Comparison of ENCODE assay signal across 8 cellular contexts in the genomic region with DNA sequence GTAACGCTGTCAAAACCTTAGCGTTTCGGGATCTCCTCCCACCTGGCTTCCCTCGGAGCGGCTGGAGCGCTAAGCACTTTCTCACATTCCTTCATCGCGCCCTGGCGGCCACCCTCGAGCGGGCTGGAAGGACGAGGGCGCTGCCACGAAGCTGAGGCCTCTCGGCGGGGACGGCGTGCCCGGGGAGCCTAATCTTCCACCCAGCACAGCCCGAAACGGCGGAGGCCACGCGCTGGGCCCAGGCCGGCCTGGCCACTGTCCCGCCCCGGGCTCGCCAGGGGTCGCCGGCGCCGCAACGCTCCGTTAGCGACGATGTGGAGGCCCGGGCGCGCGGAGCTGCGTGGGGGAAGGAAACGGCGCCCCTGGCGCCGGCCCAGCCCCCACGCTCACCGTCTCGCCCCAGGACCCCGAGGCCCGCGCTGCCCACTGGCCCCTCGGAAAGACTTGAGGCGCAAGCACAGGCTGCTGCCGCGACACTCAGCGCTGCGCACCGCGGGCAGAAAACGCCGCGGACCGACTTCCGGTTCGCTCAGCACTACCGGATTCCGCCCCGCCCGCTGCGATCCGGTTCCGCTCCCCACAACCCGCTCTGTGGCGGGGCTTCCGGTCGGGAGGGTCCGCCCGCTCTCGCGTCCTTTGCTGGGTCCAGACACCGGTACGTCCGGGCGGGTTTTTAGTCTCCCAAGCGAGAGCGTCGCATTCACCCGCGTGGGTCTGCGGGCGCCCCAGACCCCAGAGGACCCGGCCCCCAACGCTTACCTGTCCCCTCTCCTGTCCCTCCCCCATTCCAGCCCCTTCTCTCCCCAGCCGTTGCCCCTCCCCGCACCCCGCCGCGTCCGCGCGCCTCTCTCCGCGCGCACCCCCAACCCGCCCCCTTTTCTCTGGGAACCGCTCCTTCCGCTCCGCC. TPM values are rescaled to one million over a fixed set of nuclear protein-coding genes. Genes with fewer than 3 reads are reported as not detected.
DNase-seq lines count a peak whose midpoint lies in the region; ATAC-seq and TF ChIP-seq lines count a peak whose summit lies in the region.

A gene with protein sequence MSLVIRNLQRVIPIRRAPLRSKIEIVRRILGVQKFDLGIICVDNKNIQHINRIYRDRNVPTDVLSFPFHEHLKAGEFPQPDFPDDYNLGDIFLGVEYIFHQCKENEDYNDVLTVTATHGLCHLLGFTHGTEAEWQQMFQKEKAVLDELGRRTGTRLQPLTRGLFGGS (plus strand): TSS at position 582 of the 907 bp plus-strand sequence. CDS start 572 bp downstream, outside the sequence.

- peak within 1 kb of the TSS; percentile 67; the same call in 1 of the 2 replicates for H2AFZ ChIP-seq in OCI-LY7 (ENCODE audit: low read length)

- H3K4me3 ChIP-seq in OCI-LY7 (ENCODE audit: low read depth, low read length, poor library complexity, severe bottlenecking): peak within 1 kb of the TSS; percentile 78
- peak within 1 kb of the TSS; percentile 81 for H3K4me3 ChIP-seq in epithelial cell of esophagus (ENCODE audit: low read length)
- peak within 1 kb of the TSS; percentile 71 for H3K4me3 ChIP-seq in mucosa of descending colon

- ATAC-seq in GM21515 (IDR thresholded peaks at IDR 0.05; ENCODE audit: unreplicated experiment): peak; percentile 78
- ATAC-seq in mucosa of descending colon: peak; percentile 97

- H3K4me1 ChIP-seq in OCI-LY7 (ENCODE audit: insufficient read depth, low read length, poor library complexity, severe bottlenecking) (peaks cover 45% of the 10 kb centered on the region), mucosa of descending colon (ENCODE audit: low read depth) (peaks cover 36% of the 10 kb centered on the region)

- peak within 1 kb of the TSS; percentile 78 for H3K27ac ChIP-seq in OCI-LY7 (ENCODE audit: low read depth, low read length, poor library complexity, severe bottlenecking)

- CTCF ChIA-PET in OCI-LY7 (lab: Charles Lee; ENCODE audit: unreplicated experiment): no interaction called here

- POLR2A ChIA-PET in OCI-LY7 (lab: Charles Lee): interaction anchor here (1.0 kb wide), 1 partner anchor 51 kb away, joined by 3 read pairs; no protein-coding TSS in a partner anchor

- H4K20me1 ChIP-seq in OCI-LY7 (ENCODE audit: insufficient read depth, low read length): peaks cover 25% of the 10 kb centered on the region; the same call in 1 of the 2 replicates

- no TSS peak for BruUV-seq in OCI-LY7 (replicated peaks; lab: Mats Ljungman, UMichigan)

- H3K36me3 ChIP-seq in OCI-LY7 (ENCODE audit: insufficient read depth, low read length): peaks cover 34% of the 10 kb centered on the region
- no peaks in the 10 kb centered on the region for H3K36me3 ChIP-seq in mucosa of descending colon (ENCODE audit: low read depth)

- H3K4me2 ChIP-seq in OCI-LY7 (ENCODE audit: low read length): peak within 1 kb of the TSS; percentile 86

- DNase-seq in DMS 273 treated with DMSO at 0.1 percent for 48 hours (lab: John Stamatoyannopoulos, UW) (peak; percentile 75), HuH-7.5 (ENCODE audit: low spot score) (peak; percentile 81), OCI-LY7 (ENCODE audit: low spot score) (peak; percentile 92), activated T-cell treated with anti-CD3 and anti-CD28 coated beads for 24 hours (ENCODE audit: low read depth) (peak; percentile 84), epithelial cell of esophagus (ENCODE audit: low read depth) (peak; percentile 95), mucosa of descending colon (peak; percentile 92 to 94 (median 93))
- peak; percentile 60 to 67 for DNase-seq in stimulated activated CD8-positive, alpha-beta memory T cell treated with anti-CD3 and anti-CD28 coated beads, Interleukin-4, amount 100 ng/mL, for 1 hour (ENCODE audit: low read depth in 2 of 2, low spot score in 1 of 2)

- peaks cover 58% of the 10 kb centered on the region for H3K79me2 ChIP-seq in OCI-LY7 (ENCODE audit: insufficient read depth, low read depth, low read length)

- TF ChIP-seq CTCF in OCI-LY7 (conservative IDR thresholded peaks at IDR 0.05; ENCODE audit: low read length) (peak; percentile 60), epithelial cell of esophagus (IDR thresholded peaks at IDR 0.05; ENCODE audit: insufficient read depth, low read depth, low read length, missing control alignments) (peak; percentile 43), mucosa of descending colon (IDR thresholded peaks at IDR 0.05) (peak; percentile 28)

- no peaks in the 10 kb centered on the region for H3K9me3 ChIP-seq in OCI-LY7 (ENCODE audit: low read length)
- no peaks in the 10 kb centered on the region for H3K9me3 ChIP-seq in mucosa of descending colon

- no peaks in the 10 kb centered on the region for H3K9me2 ChIP-seq in OCI-LY7 (ENCODE audit: insufficient read depth, low read length)

- intact Hi-C loops in OCI-LY7 (cut with micrococcal nuclease; ENCODE audit: unreplicated experiment): loop anchor here (1.0 to 5.0 kb wide), 2 partner anchors 38 to 59 kb away; a partner anchor contains a TSS
- intact Hi-C loops in mucosa of descending colon (cut with DNase I, micrococcal nuclease): no loop called here

RNA-seq across cellular contexts. Expression of the gene that starts here (rescaled TPM):
- total RNA-seq in OCI-LY7 (2014; rRNA removed; shearing (Covaris generic)): 18.3 and 24.5 TPM in 2 replicates
- total RNA-seq in OCI-LY7 (2022): 22.8 and 23.5 TPM in 2 replicates
- total RNA-seq in mucosa of descending colon: 10 to 100 TPM; 10.5 to 20.8 (median 17.1) TPM

Comparison
In these comparisons a context has a peak if more than half of its experiments do, and no peak if none do; other contexts are left out.
1. Peak in every context shown above with its lines: DNase-seq, ATAC-seq, H3K4me3 ChIP-seq and H3K27ac ChIP-seq.